Comparison of ENCODE assay signal across 1 cellular context in the genomic region with DNA sequence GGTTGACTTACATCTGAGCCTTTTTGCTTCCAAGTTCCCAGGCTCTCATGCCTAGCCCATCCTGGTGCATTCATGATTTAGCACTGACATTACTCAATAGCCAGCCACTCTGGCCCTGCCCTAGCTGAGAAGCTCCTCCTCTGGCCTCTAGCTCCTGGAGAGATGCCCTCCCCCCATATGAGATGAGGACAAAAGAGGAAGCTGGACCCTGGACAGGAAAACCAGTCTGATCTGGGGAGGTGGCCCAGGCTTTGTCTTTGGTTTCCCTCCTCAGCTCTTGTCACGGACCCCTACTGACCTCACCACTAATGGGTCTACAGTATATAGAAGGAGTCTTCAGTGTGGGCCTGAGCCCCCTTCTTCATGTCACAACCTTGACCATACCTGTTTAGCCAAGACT.
TF ChIP-seq lines count a peak whose summit lies in the region.

No MANE protein-coding gene starts in this region.

TF ChIP-seq in endothelial cell of umbilical vein, 7 proteins besides CTCF, POLR2A, EP300 and RAD21:
- no peak for TF ChIP-seq FOS (IDR thresholded peaks at IDR 0.05; ENCODE audit: borderline replicate concordance, insufficient read depth, low read length)
- no peak for TF ChIP-seq EZH2 (IDR thresholded peaks at IDR 0.05; ENCODE audit: borderline replicate concordance, low read depth, low read length, severe bottlenecking)
